In the genomic region with DNA sequence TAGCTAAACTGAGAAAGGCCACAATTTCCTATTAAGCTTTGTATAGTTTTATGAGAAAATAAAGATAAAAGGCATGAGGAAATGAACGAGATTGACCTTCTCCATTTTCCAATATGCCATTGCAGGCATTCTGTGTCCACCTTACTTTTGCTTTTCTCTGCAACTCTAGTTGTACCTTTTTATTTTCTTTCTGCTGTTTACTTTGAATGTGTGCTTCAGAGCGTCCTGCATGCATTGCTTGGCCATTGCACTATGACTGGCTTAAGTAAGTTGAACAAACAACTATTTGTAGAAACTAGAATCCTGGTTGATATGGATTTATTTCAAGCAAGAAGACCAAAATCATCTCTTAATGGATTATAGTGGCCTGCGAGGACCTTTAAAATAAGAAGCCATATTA, we compare ENCODE assay signal across 2 cellular contexts.
TF ChIP-seq lines count a peak whose summit lies in the region.

No MANE protein-coding gene starts in this region.

TF ChIP-seq in liver, 16 proteins besides CTCF, POLR2A, EP300 and RAD21 (continued from another document):
- TF ChIP-seq, protein P1, sequence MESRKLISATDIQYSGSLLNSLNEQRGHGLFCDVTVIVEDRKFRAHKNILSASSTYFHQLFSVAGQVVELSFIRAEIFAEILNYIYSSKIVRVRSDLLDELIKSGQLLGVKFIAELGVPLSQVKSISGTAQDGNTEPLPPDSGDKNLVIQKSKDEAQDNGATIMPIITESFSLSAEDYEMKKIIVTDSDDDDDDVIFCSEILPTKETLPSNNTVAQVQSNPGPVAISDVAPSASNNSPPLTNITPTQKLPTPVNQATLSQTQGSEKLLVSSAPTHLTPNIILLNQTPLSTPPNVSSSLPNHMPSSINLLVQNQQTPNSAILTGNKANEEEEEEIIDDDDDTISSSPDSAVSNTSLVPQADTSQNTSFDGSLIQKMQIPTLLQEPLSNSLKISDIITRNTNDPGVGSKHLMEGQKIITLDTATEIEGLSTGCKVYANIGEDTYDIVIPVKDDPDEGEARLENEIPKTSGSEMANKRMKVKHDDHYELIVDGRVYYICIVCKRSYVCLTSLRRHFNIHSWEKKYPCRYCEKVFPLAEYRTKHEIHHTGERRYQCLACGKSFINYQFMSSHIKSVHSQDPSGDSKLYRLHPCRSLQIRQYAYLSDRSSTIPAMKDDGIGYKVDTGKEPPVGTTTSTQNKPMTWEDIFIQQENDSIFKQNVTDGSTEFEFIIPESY (IDR thresholded peaks at IDR 0.05) = no peak
- TF ChIP-seq HNF4A (conservative IDR thresholded peaks at IDR 0.05) (peak in 1 of 2 donors; percentile 38), FOXA1 (IDR thresholded peaks at IDR 0.05) (peak; percentile 57), ATF3 (IDR thresholded peaks at IDR 0.05) (no peak)

TF ChIP-seq in HepG2, 621 proteins besides CTCF, POLR2A, EP300 and RAD21 (continued from another document):
- TF ChIP-seq, protein P2, sequence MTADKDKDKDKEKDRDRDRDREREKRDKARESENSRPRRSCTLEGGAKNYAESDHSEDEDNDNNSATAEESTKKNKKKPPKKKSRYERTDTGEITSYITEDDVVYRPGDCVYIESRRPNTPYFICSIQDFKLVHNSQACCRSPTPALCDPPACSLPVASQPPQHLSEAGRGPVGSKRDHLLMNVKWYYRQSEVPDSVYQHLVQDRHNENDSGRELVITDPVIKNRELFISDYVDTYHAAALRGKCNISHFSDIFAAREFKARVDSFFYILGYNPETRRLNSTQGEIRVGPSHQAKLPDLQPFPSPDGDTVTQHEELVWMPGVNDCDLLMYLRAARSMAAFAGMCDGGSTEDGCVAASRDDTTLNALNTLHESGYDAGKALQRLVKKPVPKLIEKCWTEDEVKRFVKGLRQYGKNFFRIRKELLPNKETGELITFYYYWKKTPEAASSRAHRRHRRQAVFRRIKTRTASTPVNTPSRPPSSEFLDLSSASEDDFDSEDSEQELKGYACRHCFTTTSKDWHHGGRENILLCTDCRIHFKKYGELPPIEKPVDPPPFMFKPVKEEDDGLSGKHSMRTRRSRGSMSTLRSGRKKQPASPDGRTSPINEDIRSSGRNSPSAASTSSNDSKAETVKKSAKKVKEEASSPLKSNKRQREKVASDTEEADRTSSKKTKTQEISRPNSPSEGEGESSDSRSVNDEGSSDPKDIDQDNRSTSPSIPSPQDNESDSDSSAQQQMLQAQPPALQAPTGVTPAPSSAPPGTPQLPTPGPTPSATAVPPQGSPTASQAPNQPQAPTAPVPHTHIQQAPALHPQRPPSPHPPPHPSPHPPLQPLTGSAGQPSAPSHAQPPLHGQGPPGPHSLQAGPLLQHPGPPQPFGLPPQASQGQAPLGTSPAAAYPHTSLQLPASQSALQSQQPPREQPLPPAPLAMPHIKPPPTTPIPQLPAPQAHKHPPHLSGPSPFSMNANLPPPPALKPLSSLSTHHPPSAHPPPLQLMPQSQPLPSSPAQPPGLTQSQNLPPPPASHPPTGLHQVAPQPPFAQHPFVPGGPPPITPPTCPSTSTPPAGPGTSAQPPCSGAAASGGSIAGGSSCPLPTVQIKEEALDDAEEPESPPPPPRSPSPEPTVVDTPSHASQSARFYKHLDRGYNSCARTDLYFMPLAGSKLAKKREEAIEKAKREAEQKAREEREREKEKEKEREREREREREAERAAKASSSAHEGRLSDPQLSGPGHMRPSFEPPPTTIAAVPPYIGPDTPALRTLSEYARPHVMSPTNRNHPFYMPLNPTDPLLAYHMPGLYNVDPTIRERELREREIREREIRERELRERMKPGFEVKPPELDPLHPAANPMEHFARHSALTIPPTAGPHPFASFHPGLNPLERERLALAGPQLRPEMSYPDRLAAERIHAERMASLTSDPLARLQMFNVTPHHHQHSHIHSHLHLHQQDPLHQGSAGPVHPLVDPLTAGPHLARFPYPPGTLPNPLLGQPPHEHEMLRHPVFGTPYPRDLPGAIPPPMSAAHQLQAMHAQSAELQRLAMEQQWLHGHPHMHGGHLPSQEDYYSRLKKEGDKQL (CRISPR knock-in tag; IDR thresholded peaks at IDR 0.05; ENCODE audit: low read depth) = no peak
- TF ChIP-seq IRX3 (CRISPR knock-in tag; IDR thresholded peaks at IDR 0.05; ENCODE audit: borderline replicate concordance, low read depth) = no peak
- no peak for TF ChIP-seq ZNF441 (CRISPR knock-in tag; IDR thresholded peaks at IDR 0.05; ENCODE audit: borderline replicate concordance)
- TF ChIP-seq ZNF678 (CRISPR knock-in tag; IDR thresholded peaks at IDR 0.05) = no peak
- TF ChIP-seq, protein P3, sequence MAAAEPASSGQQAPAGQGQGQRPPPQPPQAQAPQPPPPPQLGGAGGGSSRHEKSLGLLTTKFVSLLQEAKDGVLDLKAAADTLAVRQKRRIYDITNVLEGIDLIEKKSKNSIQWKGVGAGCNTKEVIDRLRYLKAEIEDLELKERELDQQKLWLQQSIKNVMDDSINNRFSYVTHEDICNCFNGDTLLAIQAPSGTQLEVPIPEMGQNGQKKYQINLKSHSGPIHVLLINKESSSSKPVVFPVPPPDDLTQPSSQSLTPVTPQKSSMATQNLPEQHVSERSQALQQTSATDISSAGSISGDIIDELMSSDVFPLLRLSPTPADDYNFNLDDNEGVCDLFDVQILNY (CRISPR knock-in tag; conservative IDR thresholded peaks at IDR 0.05) = no peak
- TF ChIP-seq BRF2 (CRISPR knock-in tag; IDR thresholded peaks at IDR 0.05) = no peak
- no peak for TF ChIP-seq SMYD3 (CRISPR knock-in tag; IDR thresholded peaks at IDR 0.05)
- TF ChIP-seq SCMH1 (CRISPR knock-in tag; IDR thresholded peaks at IDR 0.05; ENCODE audit: borderline replicate concordance) = no peak
- no peak for TF ChIP-seq CEBPZ (IDR thresholded peaks at IDR 0.05; ENCODE audit: low read length)
